1 cellular context compared by ENCODE assay signal in genomic region chr20:63194007-63194820, GRCh38.
TF ChIP-seq lines count a peak whose summit lies in the region.

No MANE protein-coding gene starts in this region.

TF ChIP-seq in SK-N-SH treated with all-trans-retinoic acid at 6 μM for 48 hours, 23 proteins besides CTCF, POLR2A, EP300 and RAD21 (continued from another document):
- TF ChIP-seq, protein P1, sequence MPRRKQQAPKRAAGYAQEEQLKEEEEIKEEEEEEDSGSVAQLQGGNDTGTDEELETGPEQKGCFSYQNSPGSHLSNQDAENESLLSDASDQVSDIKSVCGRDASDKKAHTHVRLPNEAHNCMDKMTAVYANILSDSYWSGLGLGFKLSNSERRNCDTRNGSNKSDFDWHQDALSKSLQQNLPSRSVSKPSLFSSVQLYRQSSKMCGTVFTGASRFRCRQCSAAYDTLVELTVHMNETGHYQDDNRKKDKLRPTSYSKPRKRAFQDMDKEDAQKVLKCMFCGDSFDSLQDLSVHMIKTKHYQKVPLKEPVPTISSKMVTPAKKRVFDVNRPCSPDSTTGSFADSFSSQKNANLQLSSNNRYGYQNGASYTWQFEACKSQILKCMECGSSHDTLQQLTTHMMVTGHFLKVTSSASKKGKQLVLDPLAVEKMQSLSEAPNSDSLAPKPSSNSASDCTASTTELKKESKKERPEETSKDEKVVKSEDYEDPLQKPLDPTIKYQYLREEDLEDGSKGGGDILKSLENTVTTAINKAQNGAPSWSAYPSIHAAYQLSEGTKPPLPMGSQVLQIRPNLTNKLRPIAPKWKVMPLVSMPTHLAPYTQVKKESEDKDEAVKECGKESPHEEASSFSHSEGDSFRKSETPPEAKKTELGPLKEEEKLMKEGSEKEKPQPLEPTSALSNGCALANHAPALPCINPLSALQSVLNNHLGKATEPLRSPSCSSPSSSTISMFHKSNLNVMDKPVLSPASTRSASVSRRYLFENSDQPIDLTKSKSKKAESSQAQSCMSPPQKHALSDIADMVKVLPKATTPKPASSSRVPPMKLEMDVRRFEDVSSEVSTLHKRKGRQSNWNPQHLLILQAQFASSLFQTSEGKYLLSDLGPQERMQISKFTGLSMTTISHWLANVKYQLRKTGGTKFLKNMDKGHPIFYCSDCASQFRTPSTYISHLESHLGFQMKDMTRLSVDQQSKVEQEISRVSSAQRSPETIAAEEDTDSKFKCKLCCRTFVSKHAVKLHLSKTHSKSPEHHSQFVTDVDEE (CRISPR knock-in tag; IDR thresholded peaks at IDR 0.05), result no peak
- no peak for TF ChIP-seq ZNF70 (CRISPR knock-in tag; IDR thresholded peaks at IDR 0.05)
